Comparison of ENCODE assay signal across 17 cellular contexts in the genomic region with DNA sequence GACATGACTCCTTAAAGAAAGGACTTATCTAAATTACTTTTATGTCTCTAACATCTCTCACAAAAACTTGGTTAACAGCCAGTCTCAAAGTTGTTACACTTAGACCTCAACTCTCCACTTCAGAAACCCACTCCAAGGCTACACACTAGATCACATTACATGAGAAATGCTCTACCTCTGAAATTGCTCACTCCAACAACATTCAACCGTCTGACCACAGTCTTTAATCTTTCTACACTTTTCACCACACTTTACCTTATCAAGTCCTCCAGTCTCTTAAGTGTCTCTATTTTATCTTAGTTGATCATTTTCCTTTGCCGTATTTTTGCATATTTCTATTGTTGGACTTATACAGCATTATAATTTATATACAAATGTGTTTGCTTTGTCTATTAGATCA. TPM values are rescaled to one million over a fixed set of nuclear protein-coding genes. Genes with fewer than 3 reads are reported as not detected.
A peak's percentile ranks its signal among the peaks of the same experiment; 100 is the strongest.
DNase-seq lines count a peak whose midpoint lies in the region; ATAC-seq and TF ChIP-seq lines count a peak whose summit lies in the region.
"Had no signal": no experiment of that assay in that cellular context is flagged by ENCODE, and none has a peak within 500 bp of the region (broad histone marks: within the 10 kb centered on the region; RNA-seq: fewer than 3 reads in every experiment).

No MANE protein-coding gene starts in this region.

- no peak overlapping the region for H3K9ac ChIP-seq in MM.1S (ENCODE audit: low read length)
- H3K9ac ChIP-seq: parathyroid adenoma had no signal

- no peaks in the 10 kb centered on the region for H3K27me3 ChIP-seq in vagina
- no peaks in the 10 kb centered on the region for H3K27me3 ChIP-seq in MM.1S (replicated peaks; ENCODE audit: insufficient read depth, low read length)

- H3K4me3 ChIP-seq in vagina (no peak overlapping the region), MM.1S (ENCODE audit: low read length) (no peak overlapping the region)
- H3K4me3 ChIP-seq: SK-N-MC had no signal

- H2AFZ ChIP-seq in MM.1S (ENCODE audit: low read length): no peak overlapping the region
- H2AFZ ChIP-seq: parathyroid adenoma had no signal

- TF ChIP-seq POLR2A in vagina (IDR thresholded peaks at IDR 0.05): no peak

- no peaks in the 10 kb centered on the region for H4K20me1 ChIP-seq in MM.1S (ENCODE audit: insufficient read depth, low read length)

- peaks cover 48% of the 10 kb centered on the region for H3F3A ChIP-seq in MM.1S (ENCODE audit: insufficient read depth, low read length)

- H3K4me3 Mint-ChIP-seq in activated CD4-positive, alpha-beta T cell treated with anti-CD3 and anti-CD28 coated beads for 36 hours: peak overlapping the region; percentile 35
- H3K4me3 Mint-ChIP-seq in activated naive CD8-positive, alpha-beta T cell: peak overlapping the region; percentile 69
- peak overlapping the region; percentile 46 for H3K4me3 Mint-ChIP-seq in natural killer cell treated with Interleukin-12 subunit alpha and Interleukin-12 subunit beta and Interleukin-15 and Interleukin-18, amount 100 ng/mL, for 72 hours
- H3K4me3 Mint-ChIP-seq: type B pancreatic cell had no signal

- H3K9me2 ChIP-seq in MM.1S (replicated peaks; ENCODE audit: insufficient read depth, low read length): no peaks in the 10 kb centered on the region

- H3K36me3 Mint-ChIP-seq in activated CD4-positive, alpha-beta T cell treated with anti-CD3 and anti-CD28 coated beads for 36 hours (ENCODE audit: low read depth): peaks cover 8% of the 10 kb centered on the region
- H3K36me3 Mint-ChIP-seq in activated naive CD8-positive, alpha-beta T cell: no peaks in the 10 kb centered on the region
- H3K36me3 Mint-ChIP-seq in natural killer cell treated with Interleukin-12 subunit alpha and Interleukin-12 subunit beta and Interleukin-15 and Interleukin-18, amount 100 ng/mL, for 72 hours: no peaks in the 10 kb centered on the region
- H3K36me3 Mint-ChIP-seq: type B pancreatic cell had no signal

- CTCF ChIA-PET in activated CD4-positive, alpha-beta T cell treated with anti-CD3 and anti-CD28 coated beads for 36 hours (lab: Charles Lee): interaction anchor here (4.6 kb wide), 1 partner anchor 14 kb away, joined by 33 read pairs; no protein-coding TSS in a partner anchor

- H3K79me2 ChIP-seq in MM.1S (ENCODE audit: low read length): peaks cover 82% of the 10 kb centered on the region
- H3K79me2 ChIP-seq: parathyroid adenoma had no signal

- no peak for DNase-seq in activated CD4-positive, alpha-beta T cell treated with anti-CD3 and anti-CD28 coated beads for 36 hours
- DNase-seq in activated CD4-positive, alpha-beta T cell treated with anti-CD3 and anti-CD28 coated beads, Interleukin-2, amount 50 U/mL, for 4 hours: no peak
- DNase-seq in KBM-7: peak; percentile 48
- DNase-seq in natural killer cell treated with Interleukin-12 subunit alpha and Interleukin-12 subunit beta and Interleukin-15 and Interleukin-18, amount 100 ng/mL, for 72 hours (ENCODE audit: low spot score): no peak
- DNase-seq in vagina (ENCODE audit: extremely low spot score in 2 of 2): no peak
- no peak for DNase-seq in MM.1S
- DNase-seq: NCI-H2081; stimulated activated CD4-positive, alpha-beta T cell treated with anti-CD3 and anti-CD28 coated beads, Interleukin-12 subunit alpha, Interleukin-12 subunit beta, amount 100 ng/mL, for 4 hours had no signal

- no peak overlapping the region for H3K4me2 ChIP-seq in MM.1S (ENCODE audit: low read depth, low read length)

- no peaks in the 10 kb centered on the region for H3K27me3 Mint-ChIP-seq in activated CD4-positive, alpha-beta T cell treated with anti-CD3 and anti-CD28 coated beads for 36 hours
- no peaks in the 10 kb centered on the region for H3K27me3 Mint-ChIP-seq in activated naive CD8-positive, alpha-beta T cell
- H3K27me3 Mint-ChIP-seq in natural killer cell treated with Interleukin-12 subunit alpha and Interleukin-12 subunit beta and Interleukin-15 and Interleukin-18, amount 100 ng/mL, for 72 hours: no peaks in the 10 kb centered on the region
- H3K27me3 Mint-ChIP-seq: type B pancreatic cell had no signal

- intact Hi-C loops in activated CD4-positive, alpha-beta T cell treated with anti-CD3 and anti-CD28 coated beads for 36 hours (cut with DNase I, micrococcal nuclease): no loop called here
- intact Hi-C loops in vagina (cut with DNase I): no loop called here

- H3K9me3 ChIP-seq in vagina (no peaks in the 10 kb centered on the region), MM.1S (replicated peaks; ENCODE audit: insufficient read depth, low read length) (no peaks in the 10 kb centered on the region)

- peak; percentile 62 for ATAC-seq in activated CD4-positive, alpha-beta T cell treated with anti-CD3 and anti-CD28 coated beads for 36 hours
- ATAC-seq in natural killer cell treated with Interleukin-12 subunit alpha and Interleukin-12 subunit beta and Interleukin-15 and Interleukin-18, amount 100 ng/mL, for 72 hours: peak; percentile 67 to 84
- ATAC-seq in GM18519 (IDR thresholded peaks at IDR 0.05; ENCODE audit: low FRiP score, unreplicated experiment): no peak

- H3K4me1 Mint-ChIP-seq in activated CD4-positive, alpha-beta T cell treated with anti-CD3 and anti-CD28 coated beads for 36 hours: peaks cover 90% of the 10 kb centered on the region
- peaks cover 88% of the 10 kb centered on the region for H3K4me1 Mint-ChIP-seq in activated naive CD8-positive, alpha-beta T cell (ENCODE audit: low read depth)
- H3K4me1 Mint-ChIP-seq in natural killer cell treated with Interleukin-12 subunit alpha and Interleukin-12 subunit beta and Interleukin-15 and Interleukin-18, amount 100 ng/mL, for 72 hours (ENCODE audit: low read depth in 2 of 2): peaks cover 46 to 59% of the 10 kb centered on the region in 2 donors

- H3K27ac Mint-ChIP-seq in activated CD4-positive, alpha-beta T cell treated with anti-CD3 and anti-CD28 coated beads for 36 hours: peak overlapping the region; percentile 94
- peak overlapping the region; percentile 98 for H3K27ac Mint-ChIP-seq in activated naive CD8-positive, alpha-beta T cell
- peak overlapping the region; percentile 84 to 93 for H3K27ac Mint-ChIP-seq in natural killer cell treated with Interleukin-12 subunit alpha and Interleukin-12 subunit beta and Interleukin-15 and Interleukin-18, amount 100 ng/mL, for 72 hours
- H3K27ac Mint-ChIP-seq: type B pancreatic cell had no signal

- no peak for TF ChIP-seq CTCF in vagina (IDR thresholded peaks at IDR 0.05)
- no peak for TF ChIP-seq CTCF in MM.1S (IDR thresholded peaks at IDR 0.05; ENCODE audit: low read length)

- POLR2A ChIA-PET in activated CD4-positive, alpha-beta T cell treated with anti-CD3 and anti-CD28 coated beads for 36 hours (lab: Charles Lee): no interaction called here

- no peaks in the 10 kb centered on the region for H3K9me3 Mint-ChIP-seq in activated CD4-positive, alpha-beta T cell treated with anti-CD3 and anti-CD28 coated beads for 36 hours (ENCODE audit: low read depth)
- H3K9me3 Mint-ChIP-seq in activated naive CD8-positive, alpha-beta T cell (ENCODE audit: low read depth): no peaks in the 10 kb centered on the region
- no peaks in the 10 kb centered on the region for H3K9me3 Mint-ChIP-seq in natural killer cell treated with Interleukin-12 subunit alpha and Interleukin-12 subunit beta and Interleukin-15 and Interleukin-18, amount 100 ng/mL, for 72 hours
- H3K9me3 Mint-ChIP-seq: type B pancreatic cell had no signal

- in situ Hi-C loops in KBM-7 (cut with MboI; ENCODE audit: low pct_unique_long_range_greater_than_20kb, low sequenced_read_pairs): no loop called here

- H3K4me1 ChIP-seq in vagina (peaks cover 24% of the 10 kb centered on the region), MM.1S (ENCODE audit: low read length) (peaks cover 41% of the 10 kb centered on the region)
- H3K4me1 ChIP-seq: parathyroid adenoma had no signal

- H3K36me3 ChIP-seq in vagina (no peaks in the 10 kb centered on the region), MM.1S (replicated peaks; ENCODE audit: insufficient read depth, low read length) (no peaks in the 10 kb centered on the region)

- H3K27ac ChIP-seq in vagina (no peak overlapping the region), MM.1S (ENCODE audit: low read length) (no peak overlapping the region)
- H3K27ac ChIP-seq: parathyroid adenoma, SK-N-MC had no signal

RNA-seq across cellular contexts. Expression of gene SLC12A6, which starts 5.8 kb away (rescaled TPM):
- 10 to 100 TPM; 18.2 to 22.1 TPM for total RNA-seq in activated CD4-positive, alpha-beta T cell treated with anti-CD3 and anti-CD28 coated beads for 36 hours
- 10 to 100 TPM; 49.5 to 67.3 TPM for total RNA-seq in natural killer cell treated with Interleukin-12 subunit alpha and Interleukin-12 subunit beta and Interleukin-15 and Interleukin-18, amount 100 ng/mL, for 72 hours
- 73.4 TPM for total RNA-seq in vagina

RNA-seq across cellular contexts. Expression of gene NOP10, which starts 11.1 kb away (rescaled TPM):
- 100 to 1,000 TPM; 217 to 313 TPM for total RNA-seq in activated CD4-positive, alpha-beta T cell treated with anti-CD3 and anti-CD28 coated beads for 36 hours
- total RNA-seq in natural killer cell treated with Interleukin-12 subunit alpha and Interleukin-12 subunit beta and Interleukin-15 and Interleukin-18, amount 100 ng/mL, for 72 hours: 100 to 1,000 TPM; 196 to 250 TPM
- total RNA-seq in vagina: 150 TPM

RNA-seq across cellular contexts. Expression of gene NUTM1, which starts 11.3 kb away (rescaled TPM):
- not detected for total RNA-seq in activated CD4-positive, alpha-beta T cell treated with anti-CD3 and anti-CD28 coated beads for 36 hours
- total RNA-seq in natural killer cell treated with Interleukin-12 subunit alpha and Interleukin-12 subunit beta and Interleukin-15 and Interleukin-18, amount 100 ng/mL, for 72 hours: not detected
- total RNA-seq in vagina: not detected
- total RNA-seq: A673, dermis microvascular lymphatic vessel endothelial cell, M059J, mesenteric fat pad had no signal

RNA-seq across cellular contexts. Expression of gene LPCAT4, which starts 35.2 kb away (rescaled TPM):
- 10 to 100 TPM; 44.4 to 52.7 TPM for total RNA-seq in activated CD4-positive, alpha-beta T cell treated with anti-CD3 and anti-CD28 coated beads for 36 hours
- total RNA-seq in natural killer cell treated with Interleukin-12 subunit alpha and Interleukin-12 subunit beta and Interleukin-15 and Interleukin-18, amount 100 ng/mL, for 72 hours: 10 to 100 TPM; 46.8 to 96.5 TPM
- 47.4 TPM for total RNA-seq in vagina
